In the genomic region with DNA sequence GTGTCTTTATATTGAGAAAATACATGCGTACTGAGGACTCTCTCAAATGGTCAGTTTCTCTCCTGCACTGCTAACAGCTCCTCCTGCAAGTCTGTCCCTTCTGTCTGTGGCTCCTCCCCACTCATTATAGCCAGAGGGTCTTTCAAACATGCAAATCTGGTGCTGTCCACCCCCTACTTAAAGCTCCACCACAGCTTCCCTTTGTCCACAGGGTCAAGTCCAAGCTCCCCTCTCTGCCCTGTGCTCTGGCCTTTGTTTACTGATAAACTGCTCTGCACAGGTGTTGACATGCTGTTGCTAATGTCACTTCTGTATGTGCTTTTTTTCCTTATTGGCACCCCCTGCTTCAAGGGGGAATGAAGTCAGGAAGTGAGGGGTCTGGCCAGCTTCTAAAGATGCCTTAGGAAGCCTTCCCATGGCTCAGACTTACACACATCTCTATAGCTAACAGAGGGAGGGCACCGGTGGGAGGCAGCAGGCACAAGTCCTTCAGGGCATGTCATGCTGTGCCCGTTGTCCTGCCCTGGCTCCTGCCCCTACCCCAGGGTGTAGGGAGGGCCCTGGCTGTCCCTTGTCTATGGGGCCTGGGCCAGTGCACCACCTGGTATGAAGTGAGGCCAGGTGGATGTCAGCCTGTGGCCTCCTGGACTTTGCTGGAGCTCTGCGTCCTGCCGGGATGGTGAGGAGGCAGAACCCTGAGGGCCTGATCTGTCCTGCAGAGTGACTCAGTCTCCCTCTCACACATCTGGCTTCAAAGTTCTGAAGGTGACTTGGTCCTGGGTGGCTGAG, we compare ENCODE assay signal across 1 cellular context.
TF ChIP-seq lines count a peak whose summit lies in the region.

No MANE protein-coding gene starts in this region.

TF ChIP-seq in K562, 482 proteins besides CTCF, POLR2A, EP300 and RAD21:
- TF ChIP-seq NFRKB (IDR thresholded peaks at IDR 0.05; ENCODE audit: low read depth) (no peak), JUND (IDR thresholded peaks at IDR 0.05; ENCODE audit: borderline replicate concordance, low read depth, low read length) (no peak), JUND (tag; IDR thresholded peaks at IDR 0.05; ENCODE audit: borderline replicate concordance, low read depth, low read length) (no peak), TAF7 (tag; IDR thresholded peaks at IDR 0.05) (no peak), SAFB2 (IDR thresholded peaks at IDR 0.05; ENCODE audit: borderline replicate concordance, low read depth, low read length, severe bottlenecking) (no peak), SRSF1 (IDR thresholded peaks at IDR 0.05; ENCODE audit: low read depth, low read length) (no peak), POLR3A (IDR thresholded peaks at IDR 0.05; ENCODE audit: borderline replicate concordance, extremely low read depth, insufficient read depth, insufficient read length) (no peak), PHF21A (IDR thresholded peaks at IDR 0.05; ENCODE audit: borderline replicate concordance, low read depth) (no peak)
